ENCODE assay signal across 2 cellular contexts in the genomic region with DNA sequence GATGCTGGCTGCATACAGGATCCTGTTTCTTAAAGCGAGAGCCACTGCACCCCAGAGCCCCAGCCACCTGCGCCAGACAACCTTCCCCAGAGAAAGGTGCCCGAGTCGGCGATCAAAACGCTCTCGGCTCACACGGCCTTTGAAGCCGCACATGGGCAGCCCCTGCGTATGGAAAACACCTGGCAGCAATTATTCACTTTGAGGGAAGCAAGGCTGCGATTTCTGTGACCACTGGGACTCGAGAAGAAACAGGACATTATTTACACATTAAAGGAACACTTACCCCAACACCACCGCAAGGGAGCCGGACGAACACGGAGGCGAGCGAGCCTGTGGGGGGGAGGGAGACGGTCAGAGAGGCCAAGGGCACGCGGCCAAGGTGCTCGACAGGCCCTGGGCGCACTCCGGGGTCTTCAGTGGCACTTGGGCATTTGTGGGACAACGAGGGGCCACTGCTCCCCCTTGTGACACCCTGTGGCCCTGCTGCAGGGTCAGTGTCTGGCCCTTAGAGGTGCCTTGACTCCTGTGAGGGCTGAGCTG.
TF ChIP-seq lines count a peak whose summit lies in the region.

No MANE protein-coding gene starts in this region.

TF ChIP-seq in SK-N-SH, 30 proteins besides CTCF, POLR2A, EP300 and RAD21 (continued from another document):
- TF ChIP-seq ELF1 (IDR thresholded peaks at IDR 0.05), result no peak
- TF ChIP-seq MXI1 (IDR thresholded peaks at IDR 0.05; ENCODE audit: low read depth, low read length), result no peak
- TF ChIP-seq NRF1 (IDR thresholded peaks at IDR 0.05; ENCODE audit: low read depth, low read length), result no peak
- TF ChIP-seq ZBTB33 (IDR thresholded peaks at IDR 0.05; ENCODE audit: borderline replicate concordance, low read depth), result no peak
- TF ChIP-seq TAF1 (IDR thresholded peaks at IDR 0.05; ENCODE audit: borderline replicate concordance, low read depth, low read length), result no peak
- TF ChIP-seq IRF3 (IDR thresholded peaks at IDR 0.05; ENCODE audit: low read depth, low read length), result no peak
- TF ChIP-seq TCF12 (IDR thresholded peaks at IDR 0.05), result no peak
- TF ChIP-seq EZH2phosphoT487 (IDR thresholded peaks at IDR 0.05; ENCODE audit: borderline replicate concordance, low read depth), result no peak
- no peak for TF ChIP-seq REST (IDR thresholded peaks at IDR 0.05; ENCODE audit: low read depth, low read length)
- no peak for TF ChIP-seq SIN3A (IDR thresholded peaks at IDR 0.05; ENCODE audit: borderline replicate concordance, low read depth, low read length)
- TF ChIP-seq FOXJ3 (CRISPR knock-in tag; IDR thresholded peaks at IDR 0.05), result no peak
- no peak for TF ChIP-seq PBX3 (IDR thresholded peaks at IDR 0.05)

TF ChIP-seq in SK-N-SH treated with all-trans-retinoic acid at 6 μM for 48 hours, 23 proteins besides CTCF, POLR2A, EP300 and RAD21 (continued from another document):
- TF ChIP-seq TSHZ2 (CRISPR knock-in tag; IDR thresholded peaks at IDR 0.05) (no peak), ISL1 (CRISPR knock-in tag; IDR thresholded peaks at IDR 0.05) (no peak), TOX (CRISPR knock-in tag; IDR thresholded peaks at IDR 0.05; ENCODE audit: borderline replicate concordance) (no peak), ESRRG (CRISPR knock-in tag; IDR thresholded peaks at IDR 0.05) (no peak), ZNF565 (CRISPR knock-in tag; conservative IDR thresholded peaks at IDR 0.05; ENCODE audit: low read depth) (no peak), SNAI2 (CRISPR knock-in tag; IDR thresholded peaks at IDR 0.05) (no peak), OSR1 (CRISPR knock-in tag; IDR thresholded peaks at IDR 0.05) (no peak), PPARA (CRISPR knock-in tag; IDR thresholded peaks at IDR 0.05; ENCODE audit: borderline replicate concordance) (no peak), TCF4 (CRISPR knock-in tag; IDR thresholded peaks at IDR 0.05; ENCODE audit: borderline replicate concordance) (no peak), ZFP3 (CRISPR knock-in tag; IDR thresholded peaks at IDR 0.05) (no peak)
- TF ChIP-seq, protein P1, sequence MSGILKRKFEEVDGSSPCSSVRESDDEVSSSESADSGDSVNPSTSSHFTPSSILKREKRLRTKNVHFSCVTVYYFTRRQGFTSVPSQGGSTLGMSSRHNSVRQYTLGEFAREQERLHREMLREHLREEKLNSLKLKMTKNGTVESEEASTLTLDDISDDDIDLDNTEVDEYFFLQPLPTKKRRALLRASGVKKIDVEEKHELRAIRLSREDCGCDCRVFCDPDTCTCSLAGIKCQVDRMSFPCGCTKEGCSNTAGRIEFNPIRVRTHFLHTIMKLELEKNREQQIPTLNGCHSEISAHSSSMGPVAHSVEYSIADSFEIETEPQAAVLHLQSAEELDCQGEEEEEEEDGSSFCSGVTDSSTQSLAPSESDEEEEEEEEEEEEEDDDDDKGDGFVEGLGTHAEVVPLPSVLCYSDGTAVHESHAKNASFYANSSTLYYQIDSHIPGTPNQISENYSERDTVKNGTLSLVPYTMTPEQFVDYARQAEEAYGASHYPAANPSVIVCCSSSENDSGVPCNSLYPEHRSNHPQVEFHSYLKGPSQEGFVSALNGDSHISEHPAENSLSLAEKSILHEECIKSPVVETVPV (CRISPR knock-in tag; IDR thresholded peaks at IDR 0.05), result no peak
- TF ChIP-seq, protein P2, sequence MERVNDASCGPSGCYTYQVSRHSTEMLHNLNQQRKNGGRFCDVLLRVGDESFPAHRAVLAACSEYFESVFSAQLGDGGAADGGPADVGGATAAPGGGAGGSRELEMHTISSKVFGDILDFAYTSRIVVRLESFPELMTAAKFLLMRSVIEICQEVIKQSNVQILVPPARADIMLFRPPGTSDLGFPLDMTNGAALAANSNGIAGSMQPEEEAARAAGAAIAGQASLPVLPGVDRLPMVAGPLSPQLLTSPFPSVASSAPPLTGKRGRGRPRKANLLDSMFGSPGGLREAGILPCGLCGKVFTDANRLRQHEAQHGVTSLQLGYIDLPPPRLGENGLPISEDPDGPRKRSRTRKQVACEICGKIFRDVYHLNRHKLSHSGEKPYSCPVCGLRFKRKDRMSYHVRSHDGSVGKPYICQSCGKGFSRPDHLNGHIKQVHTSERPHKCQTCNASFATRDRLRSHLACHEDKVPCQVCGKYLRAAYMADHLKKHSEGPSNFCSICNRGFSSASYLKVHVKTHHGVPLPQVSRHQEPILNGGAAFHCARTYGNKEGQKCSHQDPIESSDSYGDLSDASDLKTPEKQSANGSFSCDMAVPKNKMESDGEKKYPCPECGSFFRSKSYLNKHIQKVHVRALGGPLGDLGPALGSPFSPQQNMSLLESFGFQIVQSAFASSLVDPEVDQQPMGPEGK (CRISPR knock-in tag; IDR thresholded peaks at IDR 0.05; ENCODE audit: borderline replicate concordance), result no peak
